36 cellular contexts compared by ENCODE assay signal in genomic region chr2:86616502-86616901, GRCh38.
"Had no signal": no experiment of that assay in that cellular context is flagged by ENCODE, and none has a peak within 500 bp of the region (broad histone marks: within the 10 kb centered on the region; RNA-seq: fewer than 3 reads in every experiment).

No MANE protein-coding gene starts in this region.

- H3K27me3 ChIP-seq: adrenal gland, body of pancreas, cardiac muscle cell, colonic mucosa, dorsolateral prefrontal cortex, gastrocnemius medialis, hepatocyte, ovary, sigmoid colon, uterus had no signal

- H3K27ac Mint-ChIP-seq: activated CD4-positive, alpha-beta T cell treated with anti-CD3 and anti-CD28 coated beads for 36 hours; activated CD8-positive, alpha-beta memory T cell treated with anti-CD3 and anti-CD28 coated beads, Interleukin-2, amount 10 ng/mL, durations not matched to agents 7 days and 5 days; activated CD8-positive, alpha-beta T cell treated with anti-CD3 and anti-CD28 coated beads, Interleukin-2, amount 10 ng/mL, durations not matched to agents 7 days and 5 days; activated naive CD8-positive, alpha-beta T cell treated with anti-CD3 and anti-CD28 coated beads for 36 hours; activated T-helper 2 cell treated with anti-CD3 and anti-CD28 coated beads, Interferon-gamma antibody, Interleukin-2, Interleukin-4, amounts not matched to agents 10 μg/mL and 5 μg/mL and 100 μg/mL, durations not matched to agents 14 hours and 24 hours and 36 hours; naive B cell; nephron progenitor cell; progenitor cell of endocrine pancreas; stimulated activated memory B cell treated with anti-CD40 and anti-IgM and Interleukin-4, amounts not matched to agents 10 μg/mL and 1 μg/mL and 100 μg/mL, for 72 hours; stimulated activated naive CD8-positive, alpha-beta T cell treated with anti-CD3 and anti-CD28 coated beads, Interleukin-15, amount 100 ng/mL, for 72 hours; type B pancreatic cell had no signal

- FAIRE-seq: small intestine had no signal

- H3K27me3 Mint-ChIP-seq: activated CD4-positive, alpha-beta T cell treated with anti-CD3 and anti-CD28 coated beads for 36 hours; activated CD8-positive, alpha-beta memory T cell treated with anti-CD3 and anti-CD28 coated beads, Interleukin-2, amount 10 ng/mL, durations not matched to agents 7 days and 5 days; activated naive CD8-positive, alpha-beta T cell treated with anti-CD3 and anti-CD28 coated beads for 36 hours; effector memory CD8-positive, alpha-beta T cell; naive B cell; progenitor cell of endocrine pancreas; stimulated activated memory B cell treated with anti-CD40 and anti-IgM and Interleukin-4, amounts not matched to agents 10 μg/mL and 1 μg/mL and 100 μg/mL, for 72 hours; stimulated activated naive CD8-positive, alpha-beta T cell treated with anti-CD3 and anti-CD28 coated beads, Interleukin-15, amount 100 ng/mL, for 72 hours; type B pancreatic cell had no signal

- H3K36me3 ChIP-seq: colonic mucosa, ovary, uterus had no signal

- H2AFZ ChIP-seq: hepatocyte had no signal

- H3K9me3 ChIP-seq: adrenal gland, body of pancreas, colonic mucosa, gastrocnemius medialis, ovary, sigmoid colon, uterus had no signal

- ATAC-seq: activated CD4-positive, alpha-beta T cell treated with anti-CD3 and anti-CD28 coated beads for 36 hours; activated CD8-positive, alpha-beta memory T cell treated with anti-CD3 and anti-CD28 coated beads, Interleukin-2, amount 10 ng/mL, durations not matched to agents 7 days and 5 days; activated CD8-positive, alpha-beta T cell treated with anti-CD3 and anti-CD28 coated beads, Interleukin-2, amount 10 ng/mL, durations not matched to agents 7 days and 5 days; body of pancreas; effector memory CD8-positive, alpha-beta T cell; gastrocnemius medialis; stimulated activated memory B cell treated with anti-CD40 and anti-IgM and Interleukin-4, amounts not matched to agents 10 μg/mL and 1 μg/mL and 100 μg/mL, for 72 hours; stimulated activated naive CD8-positive, alpha-beta T cell treated with anti-CD3 and anti-CD28 coated beads, Interleukin-15, amount 100 ng/mL, for 72 hours had no signal

- H3K27ac ChIP-seq: adrenal gland, cardiac muscle cell, colonic mucosa, hepatocyte, ovary, uterus had no signal

- H3K4me3 Mint-ChIP-seq: activated CD4-positive, alpha-beta T cell treated with anti-CD3 and anti-CD28 coated beads for 36 hours; activated CD8-positive, alpha-beta memory T cell treated with anti-CD3 and anti-CD28 coated beads, Interleukin-2, amount 10 ng/mL, durations not matched to agents 7 days and 5 days; activated CD8-positive, alpha-beta T cell treated with anti-CD3 and anti-CD28 coated beads, Interleukin-2, amount 10 ng/mL, durations not matched to agents 7 days and 5 days; activated naive CD8-positive, alpha-beta T cell treated with anti-CD3 and anti-CD28 coated beads for 36 hours; effector memory CD8-positive, alpha-beta T cell; naive B cell; nephron progenitor cell; stimulated activated memory B cell treated with anti-CD40 and anti-IgM and Interleukin-4, amounts not matched to agents 10 μg/mL and 1 μg/mL and 100 μg/mL, for 72 hours; stimulated activated naive CD8-positive, alpha-beta T cell treated with anti-CD3 and anti-CD28 coated beads, Interleukin-15, amount 100 ng/mL, for 72 hours; type B pancreatic cell had no signal

- H3K9me3 Mint-ChIP-seq: activated naive CD8-positive, alpha-beta T cell treated with anti-CD3 and anti-CD28 coated beads for 36 hours; activated T-helper 2 cell treated with anti-CD3 and anti-CD28 coated beads, Interferon-gamma antibody, Interleukin-2, Interleukin-4, amounts not matched to agents 10 μg/mL and 5 μg/mL and 100 μg/mL, durations not matched to agents 14 hours and 24 hours and 36 hours; effector memory CD8-positive, alpha-beta T cell; naive B cell; nephron progenitor cell; stimulated activated memory B cell treated with anti-CD40 and anti-IgM and Interleukin-4, amounts not matched to agents 10 μg/mL and 1 μg/mL and 100 μg/mL, for 72 hours; stimulated activated naive CD8-positive, alpha-beta T cell treated with anti-CD3 and anti-CD28 coated beads, Interleukin-15, amount 100 ng/mL, for 72 hours; type B pancreatic cell had no signal

- DNase-seq: activated CD4-positive, alpha-beta T cell treated with anti-CD3 and anti-CD28 coated beads for 36 hours; activated CD4-positive, CD25-positive, alpha-beta regulatory T cell; activated CD8-positive, alpha-beta memory T cell treated with anti-CD3 and anti-CD28 coated beads, Interleukin-2, amount 10 ng/mL, durations not matched to agents 7 days and 5 days; activated CD8-positive, alpha-beta T cell treated with anti-CD3 and anti-CD28 coated beads, Interleukin-2, amount 10 ng/mL, durations not matched to agents 7 days and 5 days; activated naive CD4-positive, alpha-beta T cell; activated naive CD8-positive, alpha-beta T cell treated with anti-CD3 and anti-CD28 coated beads for 36 hours; activated T-cell treated with anti-CD3 and anti-CD28 coated beads, Interleukin-2, amount 50 U/mL, for 48 hours; adrenal gland; aorta; body of pancreas; cerebellar nuclear complex; colonic mucosa; dorsolateral prefrontal cortex; effector memory CD8-positive, alpha-beta T cell; erythroblast; gastrocnemius medialis; islet precursor cell; mammary epithelial cell; naive B cell; nephron progenitor cell; ovary; retina; sigmoid colon; small intestine; stimulated activated CD4-positive, alpha-beta T cell treated with anti-CD3 and anti-CD28 coated beads, Interleukin-4, amount 100 ng/mL, for 4 hours; stimulated activated CD8-positive, alpha-beta memory T cell treated with anti-CD3 and anti-CD28 coated beads, Interleukin-4, amount 100 ng/mL, for 48 hours; stimulated activated naive CD8-positive, alpha-beta T cell treated with anti-CD3 and anti-CD28 coated beads, Interleukin-15, amount 100 ng/mL, for 72 hours; substantia nigra; T-helper 2 cell; uterus had no signal

- H3K4me2 ChIP-seq: hepatocyte had no signal

- H3K4me3 ChIP-seq: adrenal gland, body of pancreas, cardiac muscle cell, colonic mucosa, gastrocnemius medialis, hepatocyte, ovary, sigmoid colon, uterus had no signal
